ENCODE assay signal across 9 cellular contexts in the genomic region with DNA sequence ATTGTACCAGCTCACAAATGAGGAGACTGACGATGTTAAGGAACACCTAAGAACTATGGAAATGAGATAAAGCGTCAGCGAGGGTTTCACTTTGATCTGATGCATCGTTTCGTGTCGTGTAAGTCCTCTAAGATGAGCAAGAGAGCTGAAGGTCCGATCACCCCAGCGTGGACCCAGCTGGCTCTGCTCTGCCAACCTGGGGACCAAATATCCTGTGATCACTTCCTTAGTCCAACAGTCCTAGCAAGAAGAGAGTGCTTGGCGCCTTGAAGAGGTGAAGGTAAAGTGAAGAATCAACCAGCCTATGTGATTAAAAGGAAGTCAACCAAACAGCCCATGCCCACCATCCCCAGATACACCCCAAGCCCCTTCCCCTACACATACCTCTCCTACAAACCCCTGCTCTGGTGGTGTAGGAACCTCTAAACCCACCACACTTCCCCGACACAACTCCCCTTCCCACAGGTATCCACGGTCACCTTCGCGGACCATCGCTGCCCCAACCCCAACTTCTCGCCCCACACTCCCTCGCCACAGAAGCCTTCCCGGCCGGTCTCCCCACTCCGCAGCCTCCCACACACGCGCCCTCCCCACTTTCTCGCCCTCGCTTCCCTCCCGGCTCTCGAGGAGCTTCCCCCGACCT. TPM values are rescaled to one million over a fixed set of nuclear protein-coding genes. Genes with fewer than 3 reads are reported as not detected.
DNase-seq lines count a peak whose midpoint lies in the region; ATAC-seq, FAIRE-seq and TF ChIP-seq lines count a peak whose summit lies in the region.
"Had no signal": no experiment of that assay in that cellular context is flagged by ENCODE, and none has a peak within 500 bp of the region (broad histone marks: within the 10 kb centered on the region; RNA-seq: fewer than 3 reads in every experiment).

No MANE protein-coding gene starts in this region.

- no peak for FAIRE-seq in endothelial cell of umbilical vein (lab: Jason Lieb, UNC)
- FAIRE-seq: endometrium had no signal

- no peaks in the 10 kb centered on the region for H3K27me3 ChIP-seq in endothelial cell of umbilical vein (ENCODE audit: control insufficient read depth in 2 of 2, insufficient read depth in 2 of 2, low read length in 2 of 2)

- peak; percentile 6 for ATAC-seq in activated B cell treated with CpG ODN at 0.5 μM for 24 hours (ENCODE audit: low read depth)

- DNase-seq in GM10248 (ENCODE audit: extremely low spot score) (peak; percentile 28), HT-29 (ENCODE audit: low spot score) (peak; percentile 61), activated B cell treated with CpG ODN at 0.5 μM for 24 hours (peak; percentile 24), endothelial cell of umbilical vein (ENCODE audit: low read depth, low spot score) (peak; percentile 52), type B pancreatic cell (ENCODE audit: extremely low spot score, unreplicated experiment) (no peak), NCI-H526 treated with DMSO at 0.1 percent for 48 hours (lab: John Stamatoyannopoulos, UW) (no peak), NCI-H510A (lab: John Stamatoyannopoulos, UW) (no peak)

- intact Hi-C loops in activated B cell treated with CpG ODN at 0.5 μM for 24 hours (cut with micrococcal nuclease) (loop anchor here (1.0 to 10.0 kb wide), 8 partner anchors 13 to 1303 kb away; partner anchors contain the start of genes CAMK1D, NUDT5 and SEPHS1), endothelial cell of umbilical vein (cut with micrococcal nuclease) (loop anchor here (2.0 kb wide), 1 partner anchor 153 kb away; the partner anchor contains the start of gene NUDT5)

- peaks cover 52% of the 10 kb centered on the region for H3K79me2 ChIP-seq in endothelial cell of umbilical vein (ENCODE audit: control insufficient read depth, insufficient read depth, low read length)

- peaks cover 5% of the 10 kb centered on the region for H3K4me1 ChIP-seq in endothelial cell of umbilical vein (ENCODE audit: control insufficient read depth, extremely low read depth, insufficient read depth, low read length)

- TF ChIP-seq POLR2A in endothelial cell of umbilical vein (IDR thresholded peaks at IDR 0.05; ENCODE audit: low read depth, low read length) = no peak

- BruUV-seq in endothelial cell of umbilical vein (replicated peaks; lab: Mats Ljungman, UMichigan) = no TSS peak

- no peaks in the 10 kb centered on the region for H3K9me1 ChIP-seq in endothelial cell of umbilical vein (replicated peaks; ENCODE audit: control insufficient read depth, extremely low read depth, insufficient read depth, low read length)

- peak overlapping the region; percentile 86 for H3K4me2 ChIP-seq in endothelial cell of umbilical vein (ENCODE audit: insufficient read depth, low read length)

- H3K9me3 Mint-ChIP-seq in activated B cell treated with CpG ODN at 0.5 μM for 24 hours (no peaks in the 10 kb centered on the region), nephron (peaks cover 3% of the 10 kb centered on the region), type B pancreatic cell (peaks cover 6% of the 10 kb centered on the region)

- peak overlapping the region; percentile 50 for H2AFZ ChIP-seq in endothelial cell of umbilical vein (ENCODE audit: low read depth, low read length)

- no peak for TF ChIP-seq CTCF in GM10248 (IDR thresholded peaks at IDR 0.05; ENCODE audit: control extremely low read depth, extremely low read depth, low read depth, missing control alignments)
- TF ChIP-seq CTCF in activated B cell treated with CpG ODN at 0.5 μM for 24 hours (IDR thresholded peaks at IDR 0.05) = no peak
- no peak for TF ChIP-seq CTCF in endothelial cell of umbilical vein (IDR thresholded peaks at IDR 0.05; ENCODE audit: extremely low read depth in 1 of 2, insufficient read depth in 1 of 2, low read depth in 1 of 2, low read length in 2 of 2)
- no peak for TF ChIP-seq CTCF in nephron (IDR thresholded peaks at IDR 0.05; ENCODE audit: unreplicated experiment in 3 of 3)
- TF ChIP-seq CTCF in type B pancreatic cell (conservative IDR thresholded peaks at IDR 0.05) = no peak

- H3K4me3 ChIP-seq in endothelial cell of umbilical vein (replicated peaks in 1 of 3; ENCODE audit: insufficient read depth in 1 of 3, low read depth in 1 of 3, low read length in 3 of 3) = peak overlapping the region; percentile 50 to 80 (median 56)

- H3K4me1 Mint-ChIP-seq in activated B cell treated with CpG ODN at 0.5 μM for 24 hours (peaks cover 49% of the 10 kb centered on the region), nephron (peaks cover 22% of the 10 kb centered on the region), type B pancreatic cell (ENCODE audit: unreplicated experiment) (peaks cover 24% of the 10 kb centered on the region)

- peak overlapping the region; percentile 98 for H3K27ac ChIP-seq in endothelial cell of umbilical vein (ENCODE audit: insufficient read depth, low read depth, low read length)

- H3K9me3 ChIP-seq in endothelial cell of umbilical vein (replicated peaks; ENCODE audit: control insufficient read depth, insufficient read depth, low read length) = no peaks in the 10 kb centered on the region

- H3K9ac ChIP-seq in endothelial cell of umbilical vein (replicated peaks; ENCODE audit: extremely low read depth, insufficient read depth, low read length) = peak overlapping the region; percentile 98

- no peaks in the 10 kb centered on the region for H4K20me1 ChIP-seq in endothelial cell of umbilical vein (replicated peaks; ENCODE audit: control insufficient read depth, extremely low read depth, insufficient read depth, low read length)

- no peaks in the 10 kb centered on the region for H3K36me3 ChIP-seq in endothelial cell of umbilical vein (ENCODE audit: control insufficient read depth in 2 of 2, extremely low read depth in 1 of 2, insufficient read depth in 2 of 2, low read length in 2 of 2)

- H3K27ac Mint-ChIP-seq in activated B cell treated with CpG ODN at 0.5 μM for 24 hours (peak overlapping the region; percentile 100), nephron (peak overlapping the region; percentile 100), type B pancreatic cell (peak overlapping the region; percentile 96)

- H3K27me3 Mint-ChIP-seq in activated B cell treated with CpG ODN at 0.5 μM for 24 hours = no peaks in the 10 kb centered on the region
- peaks cover 3% of the 10 kb centered on the region for H3K27me3 Mint-ChIP-seq in nephron (ENCODE audit: low read depth)
- H3K27me3 Mint-ChIP-seq in type B pancreatic cell = peaks cover 7% of the 10 kb centered on the region

- CTCF ChIA-PET in GM10248 (lab: Yijun Ruan, JAX) = interaction anchor here (0.7 to 2.7 kb wide), 4 partner anchors 10 to 56 kb away, joined by 3 to 9 read pairs (median 3); no protein-coding TSS in a partner anchor
- CTCF ChIA-PET in activated B cell treated with CpG ODN at 0.5 μM for 24 hours (lab: Charles Lee) = interaction anchor here (0.8 to 1.6 kb wide), 2 partner anchors 88 to 223 kb away, joined by 3 to 6 read pairs; no protein-coding TSS in a partner anchor
- CTCF ChIA-PET in endothelial cell of umbilical vein (lab: Charles Lee) = interaction anchor here (0.9 to 2.1 kb wide), 8 partner anchors 10 to 260 kb away, joined by 3 to 14 read pairs (median 4); partner anchors contain the start of gene DHTKD1

- peak overlapping the region; percentile 95 for H3K4me3 Mint-ChIP-seq in activated B cell treated with CpG ODN at 0.5 μM for 24 hours
- H3K4me3 Mint-ChIP-seq in nephron = peak overlapping the region; percentile 92 to 99 (median 95)
- H3K4me3 Mint-ChIP-seq in type B pancreatic cell = peak overlapping the region; percentile 98

- dilution Hi-C loops in endothelial cell of umbilical vein (cut with MboI; ENCODE audit: extremely low pct_ligation_motif_present, low sequenced_read_pairs) = no loop called here

- H3K36me3 Mint-ChIP-seq in activated B cell treated with CpG ODN at 0.5 μM for 24 hours (ENCODE audit: low read depth) = peaks cover 20% of the 10 kb centered on the region
- H3K36me3 Mint-ChIP-seq in nephron (ENCODE audit: low read depth) = peaks cover 4% of the 10 kb centered on the region
- peaks cover 5% of the 10 kb centered on the region for H3K36me3 Mint-ChIP-seq in type B pancreatic cell

- POLR2A ChIA-PET in GM10248 (lab: Yijun Ruan, JAX) (interaction anchor here (0.7 to 1.7 kb wide), 8 partner anchors 8 to 623 kb away, joined by 3 to 12 read pairs (median 4); no protein-coding TSS in a partner anchor), activated B cell treated with CpG ODN at 0.5 μM for 24 hours (lab: Charles Lee) (interaction anchor here (0.6 to 6.2 kb wide), 23 partner anchors 10 to 876 kb away, joined by 3 to 277 read pairs (median 7); partner anchors contain the start of genes CDC123, DHTKD1 and NUDT5), endothelial cell of umbilical vein (lab: Charles Lee) (interaction anchor here (1.0 kb wide), 1 partner anchor 88 kb away, joined by 4 read pairs; no protein-coding TSS in a partner anchor)

TF ChIP-seq in endothelial cell of umbilical vein, 7 proteins besides CTCF, POLR2A, EP300 and RAD21 (continues in another document):
- TF ChIP-seq GATA2 (IDR thresholded peaks at IDR 0.05; ENCODE audit: insufficient read depth, insufficient read length, low read depth, low read length) = no peak
- TF ChIP-seq MYC (IDR thresholded peaks at IDR 0.05; ENCODE audit: low read depth, low read length) = no peak

RNA-seq across cellular contexts. Expression of gene UPF2, which starts 0.7 kb away (rescaled TPM):
- 17.9 and 18.2 TPM in 2 replicates for total RNA-seq in HT-29 (2014; rRNA removed; shearing (Covaris generic))
- total RNA-seq in activated B cell treated with CpG ODN at 0.5 μM for 24 hours = 57.9 and 58.0 TPM in 2 replicates
- total RNA-seq in endothelial cell of umbilical vein = 23.9 and 27.7 TPM in 2 replicates
- 3.3 and 4.8 TPM in 2 replicates for polyA plus RNA-seq in endothelial cell of umbilical vein
- 8.8 TPM in 2 replicates for polyA plus RNA-seq in endothelial cell of umbilical vein (2011; cell fraction: cytosol; rRNA removed)
- polyA plus RNA-seq in endothelial cell of umbilical vein (2011; cell fraction: nucleus; rRNA removed) = 11.9 and 16.7 TPM in 2 replicates
- polyA plus RNA-seq in endothelial cell of umbilical vein (2012) = 16.2 and 21.5 TPM in 2 replicates
- polyA minus RNA-seq in endothelial cell of umbilical vein = 9.8 and 10.8 TPM in 2 replicates
- polyA minus RNA-seq in endothelial cell of umbilical vein (2011; cell fraction: cytosol; rRNA and poly(A)+ RNA removed) = 7.5 TPM
- 12.5 and 15.4 TPM in 2 replicates for polyA minus RNA-seq in endothelial cell of umbilical vein (2011; cell fraction: nucleus; rRNA and poly(A)+ RNA removed)
- total RNA-seq in type B pancreatic cell (ENCODE audit: low replicate concordance) = 21.8 and 25.8 TPM in 2 replicates

RNA-seq across cellular contexts. Expression of gene DHTKD1, which starts 26.9 kb away (rescaled TPM):
- 12.6 and 13.4 TPM in 2 replicates for total RNA-seq in HT-29 (2014; rRNA removed; shearing (Covaris generic))
- total RNA-seq in activated B cell treated with CpG ODN at 0.5 μM for 24 hours (58.2 and 60.7 TPM in 2 replicates), endothelial cell of umbilical vein (15.3 and 17.6 TPM in 2 replicates), type B pancreatic cell (ENCODE audit: low replicate concordance) (30.1 and 44.8 TPM in 2 replicates)
- 18.3 and 22.9 TPM in 2 replicates for polyA plus RNA-seq in endothelial cell of umbilical vein
- polyA plus RNA-seq in endothelial cell of umbilical vein (2011; cell fraction: cytosol; rRNA removed) = 9.6 and 10.7 TPM in 2 replicates
- polyA plus RNA-seq in endothelial cell of umbilical vein (2011; cell fraction: nucleus; rRNA removed) = 10.4 and 14.5 TPM in 2 replicates
- 9.6 and 11.9 TPM in 2 replicates for polyA plus RNA-seq in endothelial cell of umbilical vein (2012)
- polyA minus RNA-seq in endothelial cell of umbilical vein = 55.0 and 58.7 TPM in 2 replicates
- 41.9 TPM for polyA minus RNA-seq in endothelial cell of umbilical vein (2011; cell fraction: cytosol; rRNA and poly(A)+ RNA removed)
- polyA minus RNA-seq in endothelial cell of umbilical vein (2011; cell fraction: nucleus; rRNA and poly(A)+ RNA removed) = 21.6 and 23.8 TPM in 2 replicates

Comparison
In these comparisons a context has a peak if more than half of its experiments do, and no peak if none do; other contexts are left out.
1. DNase-seq: peak in GM10248 (single experiment), HT-29 (single experiment), activated B cell treated with CpG ODN at 0.5 μM for 24 hours (single experiment) and endothelial cell of umbilical vein (single experiment); none in type B pancreatic cell (single experiment), NCI-H526 treated with DMSO at 0.1 percent for 48 hours (single experiment) and NCI-H510A (single experiment).
2. Peak in every context shown above with its lines, with median percentiles within 50 percentile points of each other: H3K27ac Mint-ChIP-seq and H3K4me3 Mint-ChIP-seq.